Comparison of ENCODE assay signal across 1 cellular context in the genomic region with DNA sequence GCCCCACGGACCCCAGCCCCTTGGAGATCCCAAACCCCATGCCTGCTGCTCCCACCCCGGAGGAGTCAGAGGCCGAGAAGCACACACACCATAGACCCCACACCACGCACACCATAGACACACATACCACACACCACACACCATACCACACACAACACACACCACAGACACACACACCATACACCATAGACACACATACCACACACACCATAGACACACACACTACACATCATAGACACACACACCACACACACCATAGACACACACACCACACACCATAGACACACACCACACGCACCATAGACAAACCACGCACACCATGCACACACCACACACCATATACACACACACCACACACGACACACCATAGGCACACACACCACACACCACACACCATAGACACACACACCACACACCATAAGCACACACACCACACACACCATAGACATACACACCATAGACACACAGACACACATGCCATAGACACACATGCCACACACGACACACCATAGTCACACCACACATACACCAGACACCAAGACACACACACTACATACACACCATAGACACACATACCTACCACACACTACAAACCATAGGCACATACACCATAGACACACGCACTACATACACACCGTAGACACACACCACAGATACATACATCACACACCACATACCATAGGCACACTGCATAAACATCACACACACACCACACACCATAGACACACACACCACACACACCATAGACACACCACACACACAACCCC.
TF ChIP-seq lines count a peak whose summit lies in the region.

No MANE protein-coding gene starts in this region.

TF ChIP-seq in H1, 55 proteins besides CTCF, POLR2A, EP300 and RAD21:
- TF ChIP-seq, protein P1, sequence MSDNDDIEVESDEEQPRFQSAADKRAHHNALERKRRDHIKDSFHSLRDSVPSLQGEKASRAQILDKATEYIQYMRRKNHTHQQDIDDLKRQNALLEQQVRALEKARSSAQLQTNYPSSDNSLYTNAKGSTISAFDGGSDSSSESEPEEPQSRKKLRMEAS (IDR thresholded peaks at IDR 0.05): no peak
- TF ChIP-seq POLR2AphosphoS5 (IDR thresholded peaks at IDR 0.05; ENCODE audit: low read depth, low read length) (no peak), SAP30 (IDR thresholded peaks at IDR 0.05; ENCODE audit: insufficient read depth, insufficient replicate concordance, low read length) (no peak), RBBP5 (IDR thresholded peaks at IDR 0.05; ENCODE audit: borderline replicate concordance, low read depth, low read length) (no peak), KDM1A (IDR thresholded peaks at IDR 0.05; ENCODE audit: borderline replicate concordance, low read length) (no peak), BCL11A (IDR thresholded peaks at IDR 0.05; ENCODE audit: low read depth in 2 of 2, low read length in 2 of 2) (no peak), SP2 (IDR thresholded peaks at IDR 0.05; ENCODE audit: low read length) (no peak), SP4 (IDR thresholded peaks at IDR 0.05; ENCODE audit: low read length) (no peak), TAF1 (IDR thresholded peaks at IDR 0.05; ENCODE audit: low read depth, low read length) (no peak), CREB1 (IDR thresholded peaks at IDR 0.05) (no peak), CBX8 (IDR thresholded peaks at IDR 0.05; ENCODE audit: borderline replicate concordance, low read depth, low read length) (no peak), YY1 (IDR thresholded peaks at IDR 0.05; ENCODE audit: low read depth, low read length) (no peak), TCF12 (IDR thresholded peaks at IDR 0.05; ENCODE audit: low read depth, low read length) (no peak)
- TF ChIP-seq, protein P2, sequence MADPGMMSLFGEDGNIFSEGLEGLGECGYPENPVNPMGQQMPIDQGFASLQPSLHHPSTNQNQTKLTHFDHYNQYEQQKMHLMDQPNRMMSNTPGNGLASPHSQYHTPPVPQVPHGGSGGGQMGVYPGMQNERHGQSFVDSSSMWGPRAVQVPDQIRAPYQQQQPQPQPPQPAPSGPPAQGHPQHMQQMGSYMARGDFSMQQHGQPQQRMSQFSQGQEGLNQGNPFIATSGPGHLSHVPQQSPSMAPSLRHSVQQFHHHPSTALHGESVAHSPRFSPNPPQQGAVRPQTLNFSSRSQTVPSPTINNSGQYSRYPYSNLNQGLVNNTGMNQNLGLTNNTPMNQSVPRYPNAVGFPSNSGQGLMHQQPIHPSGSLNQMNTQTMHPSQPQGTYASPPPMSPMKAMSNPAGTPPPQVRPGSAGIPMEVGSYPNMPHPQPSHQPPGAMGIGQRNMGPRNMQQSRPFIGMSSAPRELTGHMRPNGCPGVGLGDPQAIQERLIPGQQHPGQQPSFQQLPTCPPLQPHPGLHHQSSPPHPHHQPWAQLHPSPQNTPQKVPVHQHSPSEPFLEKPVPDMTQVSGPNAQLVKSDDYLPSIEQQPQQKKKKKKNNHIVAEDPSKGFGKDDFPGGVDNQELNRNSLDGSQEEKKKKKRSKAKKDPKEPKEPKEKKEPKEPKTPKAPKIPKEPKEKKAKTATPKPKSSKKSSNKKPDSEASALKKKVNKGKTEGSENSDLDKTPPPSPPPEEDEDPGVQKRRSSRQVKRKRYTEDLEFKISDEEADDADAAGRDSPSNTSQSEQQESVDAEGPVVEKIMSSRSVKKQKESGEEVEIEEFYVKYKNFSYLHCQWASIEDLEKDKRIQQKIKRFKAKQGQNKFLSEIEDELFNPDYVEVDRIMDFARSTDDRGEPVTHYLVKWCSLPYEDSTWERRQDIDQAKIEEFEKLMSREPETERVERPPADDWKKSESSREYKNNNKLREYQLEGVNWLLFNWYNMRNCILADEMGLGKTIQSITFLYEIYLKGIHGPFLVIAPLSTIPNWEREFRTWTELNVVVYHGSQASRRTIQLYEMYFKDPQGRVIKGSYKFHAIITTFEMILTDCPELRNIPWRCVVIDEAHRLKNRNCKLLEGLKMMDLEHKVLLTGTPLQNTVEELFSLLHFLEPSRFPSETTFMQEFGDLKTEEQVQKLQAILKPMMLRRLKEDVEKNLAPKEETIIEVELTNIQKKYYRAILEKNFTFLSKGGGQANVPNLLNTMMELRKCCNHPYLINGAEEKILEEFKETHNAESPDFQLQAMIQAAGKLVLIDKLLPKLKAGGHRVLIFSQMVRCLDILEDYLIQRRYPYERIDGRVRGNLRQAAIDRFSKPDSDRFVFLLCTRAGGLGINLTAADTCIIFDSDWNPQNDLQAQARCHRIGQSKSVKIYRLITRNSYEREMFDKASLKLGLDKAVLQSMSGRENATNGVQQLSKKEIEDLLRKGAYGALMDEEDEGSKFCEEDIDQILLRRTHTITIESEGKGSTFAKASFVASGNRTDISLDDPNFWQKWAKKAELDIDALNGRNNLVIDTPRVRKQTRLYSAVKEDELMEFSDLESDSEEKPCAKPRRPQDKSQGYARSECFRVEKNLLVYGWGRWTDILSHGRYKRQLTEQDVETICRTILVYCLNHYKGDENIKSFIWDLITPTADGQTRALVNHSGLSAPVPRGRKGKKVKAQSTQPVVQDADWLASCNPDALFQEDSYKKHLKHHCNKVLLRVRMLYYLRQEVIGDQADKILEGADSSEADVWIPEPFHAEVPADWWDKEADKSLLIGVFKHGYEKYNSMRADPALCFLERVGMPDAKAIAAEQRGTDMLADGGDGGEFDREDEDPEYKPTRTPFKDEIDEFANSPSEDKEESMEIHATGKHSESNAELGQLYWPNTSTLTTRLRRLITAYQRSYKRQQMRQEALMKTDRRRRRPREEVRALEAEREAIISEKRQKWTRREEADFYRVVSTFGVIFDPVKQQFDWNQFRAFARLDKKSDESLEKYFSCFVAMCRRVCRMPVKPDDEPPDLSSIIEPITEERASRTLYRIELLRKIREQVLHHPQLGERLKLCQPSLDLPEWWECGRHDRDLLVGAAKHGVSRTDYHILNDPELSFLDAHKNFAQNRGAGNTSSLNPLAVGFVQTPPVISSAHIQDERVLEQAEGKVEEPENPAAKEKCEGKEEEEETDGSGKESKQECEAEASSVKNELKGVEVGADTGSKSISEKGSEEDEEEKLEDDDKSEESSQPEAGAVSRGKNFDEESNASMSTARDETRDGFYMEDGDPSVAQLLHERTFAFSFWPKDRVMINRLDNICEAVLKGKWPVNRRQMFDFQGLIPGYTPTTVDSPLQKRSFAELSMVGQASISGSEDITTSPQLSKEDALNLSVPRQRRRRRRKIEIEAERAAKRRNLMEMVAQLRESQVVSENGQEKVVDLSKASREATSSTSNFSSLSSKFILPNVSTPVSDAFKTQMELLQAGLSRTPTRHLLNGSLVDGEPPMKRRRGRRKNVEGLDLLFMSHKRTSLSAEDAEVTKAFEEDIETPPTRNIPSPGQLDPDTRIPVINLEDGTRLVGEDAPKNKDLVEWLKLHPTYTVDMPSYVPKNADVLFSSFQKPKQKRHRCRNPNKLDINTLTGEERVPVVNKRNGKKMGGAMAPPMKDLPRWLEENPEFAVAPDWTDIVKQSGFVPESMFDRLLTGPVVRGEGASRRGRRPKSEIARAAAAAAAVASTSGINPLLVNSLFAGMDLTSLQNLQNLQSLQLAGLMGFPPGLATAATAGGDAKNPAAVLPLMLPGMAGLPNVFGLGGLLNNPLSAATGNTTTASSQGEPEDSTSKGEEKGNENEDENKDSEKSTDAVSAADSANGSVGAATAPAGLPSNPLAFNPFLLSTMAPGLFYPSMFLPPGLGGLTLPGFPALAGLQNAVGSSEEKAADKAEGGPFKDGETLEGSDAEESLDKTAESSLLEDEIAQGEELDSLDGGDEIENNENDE (IDR thresholded peaks at IDR 0.05; ENCODE audit: insufficient replicate concordance, low read length): no peak
- TF ChIP-seq, protein P3, sequence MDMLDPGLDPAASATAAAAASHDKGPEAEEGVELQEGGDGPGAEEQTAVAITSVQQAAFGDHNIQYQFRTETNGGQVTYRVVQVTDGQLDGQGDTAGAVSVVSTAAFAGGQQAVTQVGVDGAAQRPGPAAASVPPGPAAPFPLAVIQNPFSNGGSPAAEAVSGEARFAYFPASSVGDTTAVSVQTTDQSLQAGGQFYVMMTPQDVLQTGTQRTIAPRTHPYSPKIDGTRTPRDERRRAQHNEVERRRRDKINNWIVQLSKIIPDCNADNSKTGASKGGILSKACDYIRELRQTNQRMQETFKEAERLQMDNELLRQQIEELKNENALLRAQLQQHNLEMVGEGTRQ (IDR thresholded peaks at IDR 0.05; ENCODE audit: low read length): no peak
